In the genomic region with DNA sequence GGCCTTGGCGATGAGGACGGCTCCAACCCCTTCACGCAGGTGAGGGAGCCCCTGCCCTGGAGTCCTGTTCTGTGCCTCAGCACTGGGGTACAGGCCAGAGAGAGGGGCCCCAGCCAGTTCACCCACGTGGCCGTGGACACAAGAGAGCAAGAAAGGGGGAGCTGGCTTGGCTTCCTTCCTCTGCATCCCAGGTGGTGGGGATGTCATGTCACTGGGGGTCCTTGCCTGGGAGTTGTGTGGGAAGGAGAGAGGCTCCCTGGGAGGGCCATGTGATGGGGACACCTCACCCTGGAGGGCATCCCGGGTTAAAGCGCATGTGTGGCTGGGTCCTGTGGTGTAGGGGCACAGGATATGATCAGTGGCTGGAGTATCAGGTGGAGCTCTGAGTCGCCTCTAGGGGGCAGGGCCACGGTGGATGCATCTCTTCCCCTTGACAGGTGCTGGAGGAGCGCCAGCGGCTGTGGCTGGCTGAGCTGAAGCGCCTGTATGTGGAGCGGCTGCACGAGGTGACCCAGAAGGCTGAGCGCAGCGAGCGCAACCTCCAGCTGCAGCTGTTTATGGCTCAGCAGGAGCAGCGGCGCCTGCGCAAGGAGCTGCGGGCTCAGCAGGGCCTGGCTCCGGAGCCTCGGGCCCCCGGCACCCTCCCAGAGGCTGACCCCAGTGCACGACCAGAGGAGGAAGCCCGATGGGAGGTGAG, we compare ENCODE assay signal across 1 cellular context.
A peak's percentile ranks its signal among the peaks of the same experiment; 100 is the strongest.
TF ChIP-seq lines count a peak whose summit lies in the region.

No MANE protein-coding gene starts in this region.

TF ChIP-seq in GM12878, 131 proteins besides CTCF, POLR2A, EP300 and RAD21 (continues in another document):
- TF ChIP-seq, protein P1, sequence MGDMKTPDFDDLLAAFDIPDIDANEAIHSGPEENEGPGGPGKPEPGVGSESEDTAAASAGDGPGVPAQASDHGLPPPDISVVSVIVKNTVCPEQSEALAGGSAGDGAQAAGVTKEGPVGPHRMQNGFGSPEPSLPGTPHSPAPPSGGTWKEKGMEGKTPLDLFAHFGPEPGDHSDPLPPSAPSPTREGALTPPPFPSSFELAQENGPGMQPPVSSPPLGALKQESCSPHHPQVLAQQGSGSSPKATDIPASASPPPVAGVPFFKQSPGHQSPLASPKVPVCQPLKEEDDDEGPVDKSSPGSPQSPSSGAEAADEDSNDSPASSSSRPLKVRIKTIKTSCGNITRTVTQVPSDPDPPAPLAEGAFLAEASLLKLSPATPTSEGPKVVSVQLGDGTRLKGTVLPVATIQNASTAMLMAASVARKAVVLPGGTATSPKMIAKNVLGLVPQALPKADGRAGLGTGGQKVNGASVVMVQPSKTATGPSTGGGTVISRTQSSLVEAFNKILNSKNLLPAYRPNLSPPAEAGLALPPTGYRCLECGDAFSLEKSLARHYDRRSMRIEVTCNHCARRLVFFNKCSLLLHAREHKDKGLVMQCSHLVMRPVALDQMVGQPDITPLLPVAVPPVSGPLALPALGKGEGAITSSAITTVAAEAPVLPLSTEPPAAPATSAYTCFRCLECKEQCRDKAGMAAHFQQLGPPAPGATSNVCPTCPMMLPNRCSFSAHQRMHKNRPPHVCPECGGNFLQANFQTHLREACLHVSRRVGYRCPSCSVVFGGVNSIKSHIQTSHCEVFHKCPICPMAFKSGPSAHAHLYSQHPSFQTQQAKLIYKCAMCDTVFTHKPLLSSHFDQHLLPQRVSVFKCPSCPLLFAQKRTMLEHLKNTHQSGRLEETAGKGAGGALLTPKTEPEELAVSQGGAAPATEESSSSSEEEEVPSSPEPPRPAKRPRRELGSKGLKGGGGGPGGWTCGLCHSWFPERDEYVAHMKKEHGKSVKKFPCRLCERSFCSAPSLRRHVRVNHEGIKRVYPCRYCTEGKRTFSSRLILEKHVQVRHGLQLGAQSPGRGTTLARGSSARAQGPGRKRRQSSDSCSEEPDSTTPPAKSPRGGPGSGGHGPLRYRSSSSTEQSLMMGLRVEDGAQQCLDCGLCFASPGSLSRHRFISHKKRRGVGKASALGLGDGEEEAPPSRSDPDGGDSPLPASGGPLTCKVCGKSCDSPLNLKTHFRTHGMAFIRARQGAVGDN (IDR thresholded peaks at IDR 0.05): peak; percentile 89
- TF ChIP-seq CHD1 (IDR thresholded peaks at IDR 0.05; ENCODE audit: low read depth, low read length) (no peak), BHLHE40 (IDR thresholded peaks at IDR 0.05; ENCODE audit: borderline replicate concordance in 1 of 2, low read depth in 2 of 2, low read length in 1 of 2) (peak in 1 of 2 experiments; percentile 86; a peak in 2 of 4 replicates), KAT2A (conservative IDR thresholded peaks at IDR 0.05; ENCODE audit: control insufficient read depth, low read depth, low read length) (no peak), CBFB (IDR thresholded peaks at IDR 0.05; ENCODE audit: low read depth) (peak; percentile 42; the same call in 1 of the 2 replicates), HCFC1 (IDR thresholded peaks at IDR 0.05; ENCODE audit: low read length) (peak; percentile 7; the same call in 1 of the 2 replicates), SMC3 (IDR thresholded peaks at IDR 0.05; ENCODE audit: borderline replicate concordance, low read length) (peak; percentile 39; the same call in 1 of the 2 replicates), STAT3 (IDR thresholded peaks at IDR 0.05; ENCODE audit: low read depth, low read length) (no peak), TBL1XR1 (IDR thresholded peaks at IDR 0.05; ENCODE audit: low read depth, low read length) (no peak), TCF3 (IDR thresholded peaks at IDR 0.05; ENCODE audit: borderline replicate concordance, insufficient read depth, low read depth, low read length) (peak; percentile 90), NRF1 (conservative IDR thresholded peaks at IDR 0.05; ENCODE audit: low read depth, low read length) (peak; percentile 54), IKZF2 (IDR thresholded peaks at IDR 0.05) (peak; percentile 19 to 22; a peak in 1 of 4 replicates), IKZF1 (conservative IDR thresholded peaks at IDR 0.05) (peak; percentile 60), LARP7 (IDR thresholded peaks at IDR 0.05) (no peak), NBN (IDR thresholded peaks at IDR 0.05) (peak; percentile 76), ZNF217 (IDR thresholded peaks at IDR 0.05) (no peak), WRNIP1 (IDR thresholded peaks at IDR 0.05; ENCODE audit: borderline replicate concordance, low read depth, low read length) (no peak), TARDBP (IDR thresholded peaks at IDR 0.05; ENCODE audit: borderline replicate concordance) (0 out of 2 replicates have a peak, but pooled peaks have one; percentile 38), FOS (IDR thresholded peaks at IDR 0.05; ENCODE audit: borderline replicate concordance, extremely low read depth, insufficient read length) (no peak), SUPT20H (IDR thresholded peaks at IDR 0.05; ENCODE audit: borderline replicate concordance, control insufficient read depth, low read depth, low read length) (no peak), MXI1 (IDR thresholded peaks at IDR 0.05; ENCODE audit: low read depth, low read length) (peak; percentile 30; the same call in 1 of the 2 replicates), IRF4 (IDR thresholded peaks at IDR 0.05; ENCODE audit: low read depth, low read length) (peak; percentile 40; the same call in 1 of the 2 replicates), PAX5 (IDR thresholded peaks at IDR 0.05; ENCODE audit: borderline replicate concordance, low read depth, low read length) (peak; percentile 85; the same call in 1 of the 2 replicates), YY1 (IDR thresholded peaks at IDR 0.05; ENCODE audit: low read depth, low read length) (0 out of 2 replicates have a peak, but pooled peaks have one; percentile 46), CREM (IDR thresholded peaks at IDR 0.05; ENCODE audit: low read depth) (peak; percentile 51; the same call in 1 of the 2 replicates), SUZ12 (IDR thresholded peaks at IDR 0.05; ENCODE audit: unreplicated experiment) (no peak), HDGF (IDR thresholded peaks at IDR 0.05) (peak; percentile 99; the same call in 1 of the 2 replicates), SREBF2 (IDR thresholded peaks at IDR 0.05; ENCODE audit: low read length) (no peak)
- TF ChIP-seq, protein P2, sequence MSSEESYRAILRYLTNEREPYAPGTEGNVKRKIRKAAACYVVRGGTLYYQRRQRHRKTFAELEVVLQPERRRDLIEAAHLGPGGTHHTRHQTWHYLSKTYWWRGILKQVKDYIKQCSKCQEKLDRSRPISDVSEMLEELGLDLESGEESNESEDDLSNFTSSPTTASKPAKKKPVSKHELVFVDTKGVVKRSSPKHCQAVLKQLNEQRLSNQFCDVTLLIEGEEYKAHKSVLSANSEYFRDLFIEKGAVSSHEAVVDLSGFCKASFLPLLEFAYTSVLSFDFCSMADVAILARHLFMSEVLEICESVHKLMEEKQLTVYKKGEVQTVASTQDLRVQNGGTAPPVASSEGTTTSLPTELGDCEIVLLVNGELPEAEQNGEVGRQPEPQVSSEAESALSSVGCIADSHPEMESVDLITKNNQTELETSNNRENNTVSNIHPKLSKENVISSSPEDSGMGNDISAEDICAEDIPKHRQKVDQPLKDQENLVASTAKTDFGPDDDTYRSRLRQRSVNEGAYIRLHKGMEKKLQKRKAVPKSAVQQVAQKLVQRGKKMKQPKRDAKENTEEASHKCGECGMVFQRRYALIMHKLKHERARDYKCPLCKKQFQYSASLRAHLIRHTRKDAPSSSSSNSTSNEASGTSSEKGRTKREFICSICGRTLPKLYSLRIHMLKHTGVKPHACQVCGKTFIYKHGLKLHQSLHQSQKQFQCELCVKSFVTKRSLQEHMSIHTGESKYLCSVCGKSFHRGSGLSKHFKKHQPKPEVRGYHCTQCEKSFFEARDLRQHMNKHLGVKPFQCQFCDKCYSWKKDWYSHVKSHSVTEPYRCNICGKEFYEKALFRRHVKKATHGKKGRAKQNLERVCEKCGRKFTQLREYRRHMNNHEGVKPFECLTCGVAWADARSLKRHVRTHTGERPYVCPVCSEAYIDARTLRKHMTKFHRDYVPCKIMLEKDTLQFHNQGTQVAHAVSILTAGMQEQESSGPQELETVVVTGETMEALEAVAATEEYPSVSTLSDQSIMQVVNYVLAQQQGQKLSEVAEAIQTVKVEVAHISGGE (CRISPR knock-in tag; IDR thresholded peaks at IDR 0.05): no peak
- TF ChIP-seq, protein P3, sequence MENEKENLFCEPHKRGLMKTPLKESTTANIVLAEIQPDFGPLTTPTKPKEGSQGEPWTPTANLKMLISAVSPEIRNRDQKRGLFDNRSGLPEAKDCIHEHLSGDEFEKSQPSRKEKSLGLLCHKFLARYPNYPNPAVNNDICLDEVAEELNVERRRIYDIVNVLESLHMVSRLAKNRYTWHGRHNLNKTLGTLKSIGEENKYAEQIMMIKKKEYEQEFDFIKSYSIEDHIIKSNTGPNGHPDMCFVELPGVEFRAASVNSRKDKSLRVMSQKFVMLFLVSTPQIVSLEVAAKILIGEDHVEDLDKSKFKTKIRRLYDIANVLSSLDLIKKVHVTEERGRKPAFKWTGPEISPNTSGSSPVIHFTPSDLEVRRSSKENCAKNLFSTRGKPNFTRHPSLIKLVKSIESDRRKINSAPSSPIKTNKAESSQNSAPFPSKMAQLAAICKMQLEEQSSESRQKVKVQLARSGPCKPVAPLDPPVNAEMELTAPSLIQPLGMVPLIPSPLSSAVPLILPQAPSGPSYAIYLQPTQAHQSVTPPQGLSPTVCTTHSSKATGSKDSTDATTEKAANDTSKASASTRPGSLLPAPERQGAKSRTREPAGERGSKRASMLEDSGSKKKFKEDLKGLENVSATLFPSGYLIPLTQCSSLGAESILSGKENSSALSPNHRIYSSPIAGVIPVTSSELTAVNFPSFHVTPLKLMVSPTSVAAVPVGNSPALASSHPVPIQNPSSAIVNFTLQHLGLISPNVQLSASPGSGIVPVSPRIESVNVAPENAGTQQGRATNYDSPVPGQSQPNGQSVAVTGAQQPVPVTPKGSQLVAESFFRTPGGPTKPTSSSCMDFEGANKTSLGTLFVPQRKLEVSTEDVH (IDR thresholded peaks at IDR 0.05; ENCODE audit: low read depth, partially characterized antibody): no peak
- TF ChIP-seq, protein P4, sequence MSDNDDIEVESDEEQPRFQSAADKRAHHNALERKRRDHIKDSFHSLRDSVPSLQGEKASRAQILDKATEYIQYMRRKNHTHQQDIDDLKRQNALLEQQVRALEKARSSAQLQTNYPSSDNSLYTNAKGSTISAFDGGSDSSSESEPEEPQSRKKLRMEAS (IDR thresholded peaks at IDR 0.05; ENCODE audit: low read depth, low read length): peak; percentile 51; the same call in 1 of the 2 replicates
- TF ChIP-seq, protein P5, sequence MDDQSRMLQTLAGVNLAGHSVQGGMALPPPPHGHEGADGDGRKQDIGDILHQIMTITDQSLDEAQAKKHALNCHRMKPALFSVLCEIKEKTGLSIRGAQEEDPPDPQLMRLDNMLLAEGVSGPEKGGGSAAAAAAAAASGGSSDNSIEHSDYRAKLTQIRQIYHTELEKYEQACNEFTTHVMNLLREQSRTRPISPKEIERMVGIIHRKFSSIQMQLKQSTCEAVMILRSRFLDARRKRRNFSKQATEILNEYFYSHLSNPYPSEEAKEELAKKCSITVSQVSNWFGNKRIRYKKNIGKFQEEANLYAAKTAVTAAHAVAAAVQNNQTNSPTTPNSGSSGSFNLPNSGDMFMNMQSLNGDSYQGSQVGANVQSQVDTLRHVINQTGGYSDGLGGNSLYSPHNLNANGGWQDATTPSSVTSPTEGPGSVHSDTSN (IDR thresholded peaks at IDR 0.05; ENCODE audit: insufficient replicate concordance, low read depth, low read length): peak; percentile 79
- TF ChIP-seq, protein P6, sequence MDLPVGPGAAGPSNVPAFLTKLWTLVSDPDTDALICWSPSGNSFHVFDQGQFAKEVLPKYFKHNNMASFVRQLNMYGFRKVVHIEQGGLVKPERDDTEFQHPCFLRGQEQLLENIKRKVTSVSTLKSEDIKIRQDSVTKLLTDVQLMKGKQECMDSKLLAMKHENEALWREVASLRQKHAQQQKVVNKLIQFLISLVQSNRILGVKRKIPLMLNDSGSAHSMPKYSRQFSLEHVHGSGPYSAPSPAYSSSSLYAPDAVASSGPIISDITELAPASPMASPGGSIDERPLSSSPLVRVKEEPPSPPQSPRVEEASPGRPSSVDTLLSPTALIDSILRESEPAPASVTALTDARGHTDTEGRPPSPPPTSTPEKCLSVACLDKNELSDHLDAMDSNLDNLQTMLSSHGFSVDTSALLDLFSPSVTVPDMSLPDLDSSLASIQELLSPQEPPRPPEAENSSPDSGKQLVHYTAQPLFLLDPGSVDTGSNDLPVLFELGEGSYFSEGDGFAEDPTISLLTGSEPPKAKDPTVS (IDR thresholded peaks at IDR 0.05; ENCODE audit: low read depth, low read length): no peak
- TF ChIP-seq, protein P7, sequence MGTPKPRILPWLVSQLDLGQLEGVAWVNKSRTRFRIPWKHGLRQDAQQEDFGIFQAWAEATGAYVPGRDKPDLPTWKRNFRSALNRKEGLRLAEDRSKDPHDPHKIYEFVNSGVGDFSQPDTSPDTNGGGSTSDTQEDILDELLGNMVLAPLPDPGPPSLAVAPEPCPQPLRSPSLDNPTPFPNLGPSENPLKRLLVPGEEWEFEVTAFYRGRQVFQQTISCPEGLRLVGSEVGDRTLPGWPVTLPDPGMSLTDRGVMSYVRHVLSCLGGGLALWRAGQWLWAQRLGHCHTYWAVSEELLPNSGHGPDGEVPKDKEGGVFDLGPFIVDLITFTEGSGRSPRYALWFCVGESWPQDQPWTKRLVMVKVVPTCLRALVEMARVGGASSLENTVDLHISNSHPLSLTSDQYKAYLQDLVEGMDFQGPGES (IDR thresholded peaks at IDR 0.05): no peak
- TF ChIP-seq, protein P8, sequence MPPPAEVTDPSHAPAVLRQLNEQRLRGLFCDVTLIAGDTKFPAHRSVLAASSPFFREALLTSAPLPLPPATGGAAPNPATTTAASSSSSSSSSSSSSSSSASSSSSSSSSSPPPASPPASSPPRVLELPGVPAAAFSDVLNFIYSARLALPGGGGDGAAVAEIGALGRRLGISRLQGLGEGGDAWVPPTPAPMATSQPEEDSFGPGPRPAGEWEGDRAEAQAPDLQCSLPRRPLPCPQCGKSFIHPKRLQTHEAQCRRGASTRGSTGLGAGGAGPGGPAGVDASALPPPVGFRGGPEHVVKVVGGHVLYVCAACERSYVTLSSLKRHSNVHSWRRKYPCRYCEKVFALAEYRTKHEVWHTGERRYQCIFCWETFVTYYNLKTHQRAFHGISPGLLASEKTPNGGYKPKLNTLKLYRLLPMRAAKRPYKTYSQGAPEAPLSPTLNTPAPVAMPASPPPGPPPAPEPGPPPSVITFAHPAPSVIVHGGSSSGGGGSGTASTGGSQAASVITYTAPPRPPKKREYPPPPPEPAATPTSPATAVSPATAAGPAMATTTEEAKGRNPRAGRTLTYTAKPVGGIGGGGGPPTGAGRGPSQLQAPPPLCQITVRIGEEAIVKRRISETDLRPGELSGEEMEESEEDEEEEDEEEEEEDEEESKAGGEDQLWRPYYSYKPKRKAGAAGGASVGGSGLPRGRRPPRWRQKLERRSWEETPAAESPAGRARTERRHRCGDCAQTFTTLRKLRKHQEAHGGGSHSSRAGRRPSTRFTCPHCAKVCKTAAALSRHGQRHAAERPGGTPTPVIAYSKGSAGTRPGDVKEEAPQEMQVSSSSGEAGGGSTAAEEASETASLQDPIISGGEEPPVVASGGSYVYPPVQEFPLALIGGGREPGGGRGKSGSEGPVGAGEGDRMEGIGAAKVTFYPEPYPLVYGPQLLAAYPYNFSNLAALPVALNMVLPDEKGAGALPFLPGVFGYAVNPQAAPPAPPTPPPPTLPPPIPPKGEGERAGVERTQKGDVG (CRISPR knock-in tag; IDR thresholded peaks at IDR 0.05): no peak
- TF ChIP-seq, protein P9, sequence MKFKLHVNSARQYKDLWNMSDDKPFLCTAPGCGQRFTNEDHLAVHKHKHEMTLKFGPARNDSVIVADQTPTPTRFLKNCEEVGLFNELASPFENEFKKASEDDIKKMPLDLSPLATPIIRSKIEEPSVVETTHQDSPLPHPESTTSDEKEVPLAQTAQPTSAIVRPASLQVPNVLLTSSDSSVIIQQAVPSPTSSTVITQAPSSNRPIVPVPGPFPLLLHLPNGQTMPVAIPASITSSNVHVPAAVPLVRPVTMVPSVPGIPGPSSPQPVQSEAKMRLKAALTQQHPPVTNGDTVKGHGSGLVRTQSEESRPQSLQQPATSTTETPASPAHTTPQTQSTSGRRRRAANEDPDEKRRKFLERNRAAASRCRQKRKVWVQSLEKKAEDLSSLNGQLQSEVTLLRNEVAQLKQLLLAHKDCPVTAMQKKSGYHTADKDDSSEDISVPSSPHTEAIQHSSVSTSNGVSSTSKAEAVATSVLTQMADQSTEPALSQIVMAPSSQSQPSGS (IDR thresholded peaks at IDR 0.05; ENCODE audit: low read length): no peak
